Comparison of ENCODE assay signal across 29 cellular contexts in genomic region chr20:46484954-46485353, GRCh38. TPM values are rescaled to one million over a fixed set of nuclear protein-coding genes. Genes with fewer than 3 reads are reported as not detected.
"Had no signal": no experiment of that assay in that cellular context is flagged by ENCODE, and none has a peak within 500 bp of the region (broad histone marks: within the 10 kb centered on the region; RNA-seq: fewer than 3 reads in every experiment).

No MANE protein-coding gene starts in this region.

- H3K9me3 Mint-ChIP-seq: activated CD4-positive, alpha-beta memory T cell treated with anti-CD3 and anti-CD28 coated beads, Interleukin-2, amount 10 ng/mL, durations not matched to agents 7 days and 5 days; activated naive CD4-positive, alpha-beta T cell treated with anti-CD3 and anti-CD28 coated beads for 36 hours; activated T-helper 17 cell treated with anti-CD3 and anti-CD28 coated beads, Interleukin-2, amount 50 U/mL, for 72 hours; brain had no signal

- H3K27ac Mint-ChIP-seq: activated CD4-positive, alpha-beta memory T cell treated with anti-CD3 and anti-CD28 coated beads, Interleukin-2, amount 10 ng/mL, durations not matched to agents 7 days and 5 days; activated CD4-positive, alpha-beta T cell treated with anti-CD3 and anti-CD28 coated beads for 36 hours; activated naive CD4-positive, alpha-beta T cell treated with anti-CD3 and anti-CD28 coated beads for 36 hours; activated naive CD8-positive, alpha-beta T cell; activated T-helper 17 cell treated with anti-CD3 and anti-CD28 coated beads, Interleukin-2, amount 50 U/mL, for 72 hours; brain had no signal

- H3K9ac ChIP-seq: KMS-11 had no signal

- H3K36me3 Mint-ChIP-seq: activated naive CD8-positive, alpha-beta T cell; brain had no signal

- H3K27me3 Mint-ChIP-seq: brain had no signal

- H3K9me3 ChIP-seq: MG63 had no signal

- H3K4me3 Mint-ChIP-seq: activated CD4-positive, alpha-beta memory T cell treated with anti-CD3 and anti-CD28 coated beads, Interleukin-2, amount 10 ng/mL, durations not matched to agents 7 days and 5 days; activated CD4-positive, alpha-beta T cell treated with anti-CD3 and anti-CD28 coated beads for 36 hours; activated naive CD4-positive, alpha-beta T cell treated with anti-CD3 and anti-CD28 coated beads for 36 hours; activated naive CD8-positive, alpha-beta T cell; activated T-helper 17 cell treated with anti-CD3 and anti-CD28 coated beads, Interleukin-2, amount 50 U/mL, for 72 hours; brain had no signal

- FAIRE-seq: astrocyte, TTC549 had no signal

- H3K36me3 ChIP-seq: MG63 had no signal

- DNase-seq: activated CD4-positive, alpha-beta memory T cell treated with anti-CD3 and anti-CD28 coated beads, Interleukin-2, amount 10 ng/mL, durations not matched to agents 7 days and 5 days; activated CD4-positive, alpha-beta T cell treated with anti-CD3 and anti-CD28 coated beads for 36 hours; activated CD4-positive, alpha-beta T cell treated with anti-CD3 and anti-CD28 coated beads, Interleukin-2, amount 50 U/mL, for 1 hour; activated gamma-delta T cell; activated naive CD4-positive, alpha-beta T cell treated with anti-CD3 and anti-CD28 coated beads for 36 hours; activated T-cell treated with anti-CD3 and anti-CD28 coated beads for 4 hours; activated T-cell treated with anti-CD3 and anti-CD28 coated beads, Interleukin-2, amount 50 U/mL, for 48 hours; amygdala; cerebellar nuclear complex; MG63; MV-4-11; NCI-H1092 treated with DMSO at 0.1 percent for 48 hours; NCI-H1417 treated with DMSO at 0.1 percent for 48 hours; NCI-H1694; NCI-H2029; NCI-H2107; NCI-H345; NCI-H510A; NCI-H526 treated with DMSO at 0.1 percent for 48 hours; SHP77 treated with DMSO at 0.1 percent for 48 hours; T-helper 2 cell; T1000 had no signal

- H3K4me3 ChIP-seq: MG63 had no signal

- H3K4me2 ChIP-seq: KMS-11 had no signal

- ATAC-seq: activated CD4-positive, alpha-beta T cell treated with anti-CD3 and anti-CD28 coated beads for 36 hours; activated T-helper 17 cell treated with anti-CD3 and anti-CD28 coated beads, Interleukin-2, amount 50 U/mL, for 72 hours had no signal

- H3K27ac ChIP-seq: KMS-11 had no signal

RNA-seq across cellular contexts. Expression of gene ZNF334, which starts 28.4 kb away (rescaled TPM):
- total RNA-seq: SK-MEL-5 had no signal
